ENCODE assay signal across 26 cellular contexts in the genomic region with DNA sequence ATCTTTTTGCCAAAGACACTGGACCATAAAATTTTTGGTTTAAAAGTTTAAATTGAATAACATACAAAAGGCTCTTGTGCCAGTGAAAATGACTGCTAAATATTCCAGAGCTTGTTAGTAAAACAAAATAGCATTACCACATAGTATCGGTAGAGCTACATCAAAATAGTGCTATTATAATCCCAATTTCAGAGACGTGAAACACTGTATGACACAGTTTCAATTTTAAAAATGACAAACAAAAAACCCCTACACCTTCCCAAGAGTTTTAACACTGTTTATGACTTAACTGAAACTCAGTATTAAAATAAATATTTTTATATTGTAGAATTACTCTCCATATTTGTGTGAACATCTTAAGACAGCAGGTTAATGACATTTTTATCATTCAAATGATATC.
"Had no signal": no experiment of that assay in that cellular context is flagged by ENCODE, and none has a peak within 500 bp of the region (broad histone marks: within the 10 kb centered on the region; RNA-seq: fewer than 3 reads in every experiment).

No MANE protein-coding gene starts in this region.

- H3K9me3 Mint-ChIP-seq: effector memory CD8-positive, alpha-beta T cell; immature natural killer cell; natural killer cell; stimulated activated memory B cell treated with anti-CD40 and anti-IgM and Interleukin-4, amounts not matched to agents 10 μg/mL and 1 μg/mL and 100 μg/mL, for 72 hours had no signal

- H3K9me3 ChIP-seq: esophagus squamous epithelium, lower lobe of right lung, ovary, psoas muscle, sigmoid colon, testis, tibial artery, upper lobe of left lung had no signal

- H3K27ac Mint-ChIP-seq: effector memory CD8-positive, alpha-beta T cell; immature natural killer cell; natural killer cell; stimulated activated memory B cell treated with anti-CD40 and anti-IgM and Interleukin-4, amounts not matched to agents 10 μg/mL and 1 μg/mL and 100 μg/mL, for 72 hours had no signal

- H3K27ac ChIP-seq: esophagus squamous epithelium, lower lobe of right lung, ovary, psoas muscle, sigmoid colon, testis, tibial artery, upper lobe of left lung had no signal

- ATAC-seq: effector memory CD8-positive, alpha-beta T cell; left ventricle myocardium superior; lower lobe of right lung; natural killer cell; psoas muscle; right cardiac atrium; stimulated activated memory B cell treated with anti-CD40 and anti-IgM and Interleukin-4, amounts not matched to agents 10 μg/mL and 1 μg/mL and 100 μg/mL, for 72 hours; stimulated activated naive CD8-positive, alpha-beta T cell treated with anti-CD3 and anti-CD28 coated beads, Interleukin-15, Interleukin-2, amounts not matched to agents 100 U/mL and 50 U/mL, for 24 hours had no signal

- H3K4me3 ChIP-seq: esophagus squamous epithelium, lower lobe of right lung, ovary, psoas muscle, sigmoid colon, testis, tibial artery, upper lobe of left lung had no signal

- H3K36me3 ChIP-seq: ovary had no signal

- H3K27me3 Mint-ChIP-seq: effector memory CD8-positive, alpha-beta T cell; stimulated activated memory B cell treated with anti-CD40 and anti-IgM and Interleukin-4, amounts not matched to agents 10 μg/mL and 1 μg/mL and 100 μg/mL, for 72 hours had no signal

- H3K36me3 Mint-ChIP-seq: natural killer cell had no signal

- H3K4me1 ChIP-seq: testis had no signal

- H3K27me3 ChIP-seq: esophagus squamous epithelium, ovary, sigmoid colon, testis, tibial artery, upper lobe of left lung had no signal

- DNase-seq: cortex of kidney; effector memory CD8-positive, alpha-beta T cell; erythroblast; esophagus squamous epithelium; foreskin melanocyte; hypothalamus; immature natural killer cell; islet precursor cell; kidney glomerular epithelial cell; left ventricle myocardium superior; lower lobe of right lung; natural killer cell; occipital lobe; ovary; posterior cingulate gyrus; psoas muscle; right cardiac atrium; sigmoid colon; stimulated activated CD4-positive, alpha-beta T cell treated with anti-CD3 and anti-CD28 coated beads, Interleukin-2, amount 100 ng/mL, for 24 hours; stimulated activated CD4-positive, alpha-beta T cell treated with anti-CD3 and anti-CD28 coated beads, Interleukin-4, amount 100 ng/mL, for 24 hours; stimulated activated naive CD8-positive, alpha-beta T cell treated with anti-CD3 and anti-CD28 coated beads, Interleukin-15, Interleukin-2, amounts not matched to agents 100 U/mL and 50 U/mL, for 24 hours; substantia nigra; testis; tibial artery; upper lobe of left lung had no signal

- H3K4me3 Mint-ChIP-seq: effector memory CD8-positive, alpha-beta T cell; immature natural killer cell; natural killer cell; stimulated activated memory B cell treated with anti-CD40 and anti-IgM and Interleukin-4, amounts not matched to agents 10 μg/mL and 1 μg/mL and 100 μg/mL, for 72 hours had no signal
